8 cellular contexts compared by ENCODE assay signal in the genomic region with DNA sequence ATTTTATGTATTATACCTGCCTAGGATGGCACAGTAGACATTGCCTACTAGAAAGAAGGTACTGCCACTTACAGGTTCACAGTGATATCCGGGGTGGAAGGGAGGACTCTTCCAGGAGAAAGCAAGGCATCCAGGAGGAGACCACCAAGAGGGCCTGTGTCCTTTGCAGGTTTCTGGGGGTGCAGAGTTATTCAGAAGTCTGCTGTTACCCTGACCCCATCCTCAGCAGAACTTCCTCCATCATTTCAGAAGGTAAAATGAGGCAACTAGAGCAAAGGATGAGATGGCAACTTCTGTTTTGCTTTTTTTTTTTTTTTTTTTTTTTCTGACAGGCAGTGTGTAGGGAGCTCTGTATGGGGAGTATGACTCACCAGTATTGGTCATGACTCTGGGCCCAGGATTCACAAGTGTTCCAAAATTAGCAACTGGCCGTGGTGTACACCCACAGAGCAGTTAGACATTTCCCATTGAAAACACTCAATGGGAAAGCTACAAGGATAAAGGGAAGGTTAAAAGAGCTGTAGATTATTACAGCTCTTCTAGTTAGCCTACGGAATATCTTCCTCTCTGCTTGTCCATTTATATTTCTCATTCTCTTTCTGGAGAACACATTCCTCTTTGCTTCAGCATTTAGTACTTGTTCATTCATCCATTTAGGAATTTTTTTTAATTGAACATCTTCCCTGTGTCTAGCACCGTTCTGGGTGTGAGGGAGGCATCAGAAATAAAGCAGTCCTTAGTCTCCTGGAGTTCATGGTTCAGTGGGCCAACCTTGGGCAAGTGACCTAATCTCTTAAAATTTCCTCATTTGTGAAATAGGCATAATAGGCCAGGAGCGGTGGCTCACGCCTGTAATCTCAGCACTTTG. TPM values are rescaled to one million over a fixed set of nuclear protein-coding genes. Genes with fewer than 3 reads are reported as not detected.
DNase-seq lines count a peak whose midpoint lies in the region; ATAC-seq, FAIRE-seq and TF ChIP-seq lines count a peak whose summit lies in the region.

No MANE protein-coding gene starts in this region.

- H3K27ac ChIP-seq in K562 (ENCODE audit: extremely low read depth, low read depth, low read length) (peak overlapping the region; percentile 78), HepG2 (ENCODE audit: extremely low read length, insufficient read depth, low read length) (no peak overlapping the region)

- no peak for TF ChIP-seq CTCF in K562 (IDR thresholded peaks at IDR 0.05 in 2 of 3, conservative IDR thresholded peaks at IDR 0.05 in 1 of 3; ENCODE audit: insufficient read depth in 2 of 3, low read depth in 1 of 3, low read length in 3 of 3)
- TF ChIP-seq CTCF in HepG2 (CRISPR knock-in tag; IDR thresholded peaks at IDR 0.05), result no peak

- TF ChIP-seq RAD21 in K562 (CRISPR knock-in tag; conservative IDR thresholded peaks at IDR 0.05 in 1 of 2, IDR thresholded peaks at IDR 0.05 in 1 of 2) (0 out of 4 replicates have a peak, but pooled peaks have one; percentile 12 to 17), HepG2 (CRISPR knock-in tag; IDR thresholded peaks at IDR 0.05) (no peak)

- H3K27me3 ChIP-seq in K562 (ENCODE audit: control insufficient read depth in 2 of 2, insufficient read depth in 2 of 2, low read length in 2 of 2) (no peaks in the 10 kb centered on the region), HepG2 (ENCODE audit: control insufficient read depth in 1 of 2, insufficient read depth in 2 of 2, low read length in 2 of 2) (no peaks in the 10 kb centered on the region; a peak in 2 of 5 replicates)

- ATAC-seq in HG02678 (IDR thresholded peaks at IDR 0.05; ENCODE audit: unreplicated experiment) (peak; percentile 54), K562 (peak; percentile 93), HepG2 (peak; percentile 65)

- H3K4me1 ChIP-seq in K562 (replicated peaks in 1 of 2; ENCODE audit: control insufficient read depth in 2 of 2, insufficient read depth in 2 of 2, low read length in 2 of 2) (peaks cover 24 to 62% of the 10 kb centered on the region in 2 experiments), HepG2 (ENCODE audit: insufficient read depth, low read length) (peaks cover 53% of the 10 kb centered on the region)

- FAIRE-seq in K562 (lab: Jason Lieb, UNC) (peak; percentile 90), HepG2 (lab: Jason Lieb, UNC) (no peak), urothelium cell line (lab: Jason Lieb, UNC) (no peak)

- H2AFZ ChIP-seq in K562 (ENCODE audit: low read depth, low read length) (peak overlapping the region; percentile 90), HepG2 (ENCODE audit: low read length) (no peak overlapping the region)

- in situ Hi-C loops in K562 (cut with MboI) (no loop called here), HepG2 (cut with HindIII; ENCODE audit: extremely low pct_ligation_motif_present, low pct_unique_long_range_greater_than_20kb) (no loop called here)

- POLR2A ChIA-PET in K562 (lab: Yijun Ruan, JAX), result interaction anchor here (0.6 to 1.9 kb wide), 7 partner anchors 9 to 266 kb away, joined by 3 to 8 read pairs (median 4); no protein-coding TSS in a partner anchor
- POLR2A ChIA-PET in HepG2 (lab: Yijun Ruan, JAX), result interaction anchor here (0.6 to 2.7 kb wide), 7 partner anchors 8 to 536 kb away, joined by 3 to 9 read pairs (median 5); partner anchors contain the start of gene PPP2R5A

- TF ChIP-seq EP300 in K562 (IDR thresholded peaks at IDR 0.05; ENCODE audit: low read length), result peak; percentile 76
- no peak for TF ChIP-seq EP300 in HepG2 (IDR thresholded peaks at IDR 0.05; ENCODE audit: low read depth in 2 of 2, low read length in 2 of 2)
- TF ChIP-seq EP300 in HepG2 (CRISPR knock-in tag; IDR thresholded peaks at IDR 0.05; ENCODE audit: borderline replicate concordance), result no peak

- H3K4me2 ChIP-seq in K562 (ENCODE audit: insufficient read depth, low read length), result peak overlapping the region; percentile 61
- H3K4me2 ChIP-seq in HepG2 (ENCODE audit: low read depth, low read length), result peak overlapping the region; percentile 43

- no TSS peak for BruUV-seq in K562 (replicated peaks; lab: Mats Ljungman, UMichigan)
- no TSS peak for BruUV-seq in HepG2 (replicated peaks; lab: Mats Ljungman, UMichigan)

- H3K4me3 ChIP-seq in K562 (no peak overlapping the region), HepG2 (replicated peaks in 1 of 3; ENCODE audit: insufficient read depth in 1 of 3, low read depth in 2 of 3, low read length in 3 of 3) (no peak overlapping the region)

- H3K36me3 ChIP-seq in K562 (ENCODE audit: control insufficient read depth, insufficient read depth, low read length) (no peaks in the 10 kb centered on the region), HepG2 (replicated peaks in 1 of 2; ENCODE audit: control insufficient read depth in 1 of 2, insufficient read depth in 2 of 2, low read length in 2 of 2) (no peaks in the 10 kb centered on the region)

- intact Hi-C loops in K562 (cut with micrococcal nuclease), result loop anchor here (5.0 kb wide), 1 partner anchor 82 kb away; no protein-coding TSS in a partner anchor
- intact Hi-C loops in HepG2 (cut with micrococcal nuclease; ENCODE audit: unreplicated experiment), result no loop called here

- H3K79me2 ChIP-seq in K562 (ENCODE audit: control insufficient read depth, insufficient read depth, low read length) (no peaks in the 10 kb centered on the region), HepG2 (ENCODE audit: insufficient read depth, low read length) (no peaks in the 10 kb centered on the region)

- 32% methylated on average over 6 of the region's 6 CpGs for WGBS in K562 (ENCODE audit: insufficient coverage, low coverage, missing lambda C conversion rate)
- WGBS in HepG2 (ENCODE audit: low lambda C conversion rate), result 30% methylated on average over 4 of the region's 6 CpGs

- TF ChIP-seq POLR2A in K562 (conservative IDR thresholded peaks at IDR 0.05) (no peak), HepG2 (IDR thresholded peaks at IDR 0.05; ENCODE audit: insufficient read depth in 1 of 2, low read depth in 2 of 2, low read length in 2 of 2) (no peak)

- CTCF ChIA-PET in K562 (lab: Yijun Ruan, JAX; ENCODE audit: low intra/inter-chr PET ratio) (no interaction called here), HepG2 (lab: Yijun Ruan, JAX; ENCODE audit: low intra/inter-chr PET ratio, low total read pairs) (no interaction called here)

- no peaks in the 10 kb centered on the region for H3K9me3 ChIP-seq in K562 (replicated peaks; ENCODE audit: control insufficient read depth, insufficient read depth, low read depth, low read length)
- no peaks in the 10 kb centered on the region for H3K9me3 ChIP-seq in HepG2 (ENCODE audit: low read length)

- H3K9ac ChIP-seq in K562 (ENCODE audit: insufficient read depth in 1 of 2, low read depth in 2 of 2, low read length in 2 of 2) (peak overlapping the region in 1 of 2 experiments; percentile 61; a peak in 2 of 4 replicates), HepG2 (ENCODE audit: insufficient read depth, low read depth, low read length) (no peak overlapping the region)

- DNase-seq in activated CD4-positive, alpha-beta T cell treated with anti-CD3 and anti-CD28 coated beads for 48 hours, result peak; percentile 46
- DNase-seq in activated CD4-positive, alpha-beta T cell treated with anti-CD3 and anti-CD28 coated beads, Interleukin-2, amount 50 U/mL, for 4 hours, result no peak
- peak; percentile 12 to 74 for DNase-seq in NCI-H446 (lab: John Stamatoyannopoulos, UW)
- peak; percentile 76 to 93 (median 84) for DNase-seq in K562 (ENCODE audit: extremely low read depth in 1 of 4, low spot score in 3 of 4)
- DNase-seq in HepG2 (ENCODE audit: low spot score), result peak; percentile 32
- DNase-seq in urothelium cell line (ENCODE audit: low spot score), result peak; percentile 91
- DNase-seq in activated CD8-positive, alpha-beta memory T cell treated with anti-CD3 and anti-CD28 coated beads, Interleukin-2, amount 50 U/mL, for 48 hours, result no peak

- H3K9me1 ChIP-seq in K562 (ENCODE audit: control insufficient read depth, insufficient read depth, low read length), result no peaks in the 10 kb centered on the region

- H4K20me1 ChIP-seq in K562 (replicated peaks; ENCODE audit: control insufficient read depth, insufficient read depth, low read length) (no peaks in the 10 kb centered on the region), HepG2 (ENCODE audit: insufficient read depth, low read length) (no peaks in the 10 kb centered on the region)

RNA-seq across cellular contexts. Expression of gene PPP2R5A, which starts 50.5 kb away (rescaled TPM):
- total RNA-seq in K562 (2011; cell fraction: chromatin; rRNA removed; ENCODE audit: low replicate concordance), result 22.5 and 38.1 TPM in 2 replicates
- total RNA-seq in K562 (2011; cell fraction: nucleolus; rRNA removed), result 17.6 and 18.8 TPM in 2 replicates
- total RNA-seq in K562 (2011; cell fraction: nucleoplasm; rRNA removed), result 24.0 and 38.3 TPM in 2 replicates
- 57.2 and 59.8 TPM in 2 replicates for total RNA-seq in K562 (2014; rRNA removed)
- 64.3 and 73.5 TPM in 2 replicates for total RNA-seq in K562 (2014; rRNA removed; fragmentation: Illumina TruSeq; extraction: Trizol)
- total RNA-seq in K562 (2015; rRNA removed; fragmentation: Illumina TruSeq; extraction: Trizol), result 66.1 and 69.6 TPM in 2 replicates
- 70.9 and 71.1 TPM in 2 replicates for total RNA-seq in K562 (2021)
- polyA plus RNA-seq in K562 (2011; rRNA removed), result 79.3 and 106 TPM in 2 replicates
- 37.4 and 45.8 TPM in 2 replicates for polyA plus RNA-seq in K562 (2011; cell fraction: cytosol; rRNA removed)
- polyA plus RNA-seq in K562 (2011; cell fraction: nucleus; rRNA removed), result 26.6 and 37.4 TPM in 2 replicates
- 45.3 and 51.5 TPM in 2 replicates for polyA plus RNA-seq in K562 (2012)
- 62.9 and 71.3 TPM in 2 replicates for polyA plus RNA-seq in K562 (2014; fragmentation: Illumina TruSeq; extraction: Trizol)
- polyA plus RNA-seq in K562 (2014; fragmentation: Nextera tagmentation; extraction: Ambion mirVana), result 10 to 100 TPM; 26.9 to 31.2 TPM
- 53.8 and 62.2 TPM in 2 replicates for polyA plus RNA-seq in K562 (2014; rRNA removed)
- polyA minus RNA-seq in K562 (2011; rRNA and poly(A)+ RNA removed), result 59.4 and 61.4 TPM in 2 replicates
- polyA minus RNA-seq in K562 (2011; cell fraction: cytosol; rRNA and poly(A)+ RNA removed), result 33.0 and 37.2 TPM in 2 replicates
- polyA minus RNA-seq in K562 (2011; cell fraction: nucleus; rRNA and poly(A)+ RNA removed), result 25.4 and 30.1 TPM in 2 replicates
- total RNA-seq in HepG2 (2016; rRNA removed; fragmentation: Illumina TruSeq; extraction: Trizol), result 22.0 and 26.5 TPM in 2 replicates
- total RNA-seq in HepG2 (2016; cell fraction: cytosol; rRNA removed; fragmentation: Illumina TruSeq; extraction: Trizol; ENCODE audit: low read depth), result 6.9 and 7.3 TPM in 2 replicates
- 21.8 and 25.0 TPM in 2 replicates for total RNA-seq in HepG2 (2016; cell fraction: insoluble cytoplasmic fraction; rRNA removed; fragmentation: Illumina TruSeq; extraction: Trizol)
- total RNA-seq in HepG2 (2016; cell fraction: membrane; rRNA removed; fragmentation: Illumina TruSeq; extraction: Trizol), result 22.7 and 24.3 TPM in 2 replicates
- 15.8 and 16.6 TPM in 2 replicates for total RNA-seq in HepG2 (2016; cell fraction: nucleus; rRNA removed; fragmentation: Illumina TruSeq; extraction: Trizol)
- 27.5 and 31.4 TPM in 2 replicates for polyA plus RNA-seq in HepG2 (2011; rRNA removed)
- 14.2 and 20.6 TPM in 2 replicates for polyA plus RNA-seq in HepG2 (2011; cell fraction: cytosol; rRNA removed)
- 13.4 and 15.4 TPM in 2 replicates for polyA plus RNA-seq in HepG2 (2011; cell fraction: nucleus; rRNA removed)
- 20.6 and 22.6 TPM in 2 replicates for polyA plus RNA-seq in HepG2 (2012)
- polyA plus RNA-seq in HepG2 (2016; cell fraction: cytosol; fragmentation: Illumina TruSeq; extraction: Trizol; ENCODE audit: low read depth), result 5.8 and 6.4 TPM in 2 replicates
- polyA plus RNA-seq in HepG2 (2016; cell fraction: insoluble cytoplasmic fraction; fragmentation: Illumina TruSeq; extraction: Trizol; ENCODE audit: low read depth), result 27.2 and 28.9 TPM in 2 replicates
- polyA plus RNA-seq in HepG2 (2016; cell fraction: membrane; fragmentation: Illumina TruSeq; extraction: Trizol; ENCODE audit: low read depth), result 18.6 and 19.6 TPM in 2 replicates
- 19.9 and 22.9 TPM in 2 replicates for polyA plus RNA-seq in HepG2 (2016; cell fraction: nucleus; fragmentation: Illumina TruSeq; extraction: Trizol; ENCODE audit: insufficient read depth, low read depth)
- 10.8 and 12.7 TPM in 2 replicates for polyA minus RNA-seq in HepG2 (2011; rRNA and poly(A)+ RNA removed; ENCODE audit: low replicate concordance)
- 16.4 and 21.3 TPM in 2 replicates for polyA minus RNA-seq in HepG2 (2011; cell fraction: cytosol; rRNA and poly(A)+ RNA removed)
- 21.4 and 23.7 TPM in 2 replicates for polyA minus RNA-seq in HepG2 (2011; cell fraction: nucleus; rRNA and poly(A)+ RNA removed)

Comparison
In these comparisons a context has a peak if more than half of its experiments do, and no peak if none do; other contexts are left out.
1. DNase-seq: peak in activated CD4-positive, alpha-beta T cell treated with anti-CD3 and anti-CD28 coated beads for 48 hours (single experiment), NCI-H446 (2 of 2), K562 (4 of 4), HepG2 (single experiment) and urothelium cell line (single experiment); none in activated CD4-positive, alpha-beta T cell treated with anti-CD3 and anti-CD28 coated beads, Interleukin-2, amount 50 U/mL, for 4 hours (0 of 2) and activated CD8-positive, alpha-beta memory T cell treated with anti-CD3 and anti-CD28 coated beads, Interleukin-2, amount 50 U/mL, for 48 hours (single experiment).
2. Peak in every context shown above with its lines, with median percentiles within 50 percentile points of each other: ATAC-seq.